In genomic region chr11:44066732-44067131, GRCh38 we compare ENCODE assay signal across 8 cellular contexts.
DNase-seq lines count a peak whose midpoint lies in the region; ATAC-seq, FAIRE-seq and TF ChIP-seq lines count a peak whose summit lies in the region.

No MANE protein-coding gene starts in this region.

- H3K9me3 ChIP-seq in iPS-15b (ENCODE audit: control insufficient read depth, insufficient read depth, low read length), result no peaks in the 10 kb centered on the region

- H3K4me1 ChIP-seq in iPS-15b (ENCODE audit: control insufficient read depth, insufficient read depth, low read length), result peaks cover 4% of the 10 kb centered on the region

- H3K27me3 ChIP-seq in iPS-15b (ENCODE audit: control insufficient read depth, insufficient read depth, low read length), result peaks cover 17% of the 10 kb centered on the region

- peak; percentile 65 for DNase-seq in DMS53 (lab: John Stamatoyannopoulos, UW)
- DNase-seq in LoVo (ENCODE audit: low spot score), result peak; percentile 86
- peak; percentile 10 for DNase-seq in amniotic stem cell (lab: John Stamatoyannopoulos, UW)
- peak; percentile 15 for DNase-seq in smooth muscle cell of the brain vasculature (ENCODE audit: low read depth, low spot score)
- no peak for DNase-seq in D721Med (ENCODE audit: insufficient read length, low spot score)

- no peak for FAIRE-seq in D721Med (lab: Jason Lieb, UNC)

- H3K4me3 ChIP-seq in iPS-15b (ENCODE audit: low read depth, low read length), result peak overlapping the region; percentile 83

- TF ChIP-seq CTCF in D721Med (IDR thresholded peaks at IDR 0.05; ENCODE audit: insufficient read depth, missing control alignments), result no peak

- ATAC-seq in HG03378 (IDR thresholded peaks at IDR 0.05; ENCODE audit: unreplicated experiment), result no peak
- ATAC-seq in GM21723 (IDR thresholded peaks at IDR 0.05; ENCODE audit: unreplicated experiment), result no peak

- no peaks in the 10 kb centered on the region for H3K36me3 ChIP-seq in iPS-15b (ENCODE audit: control insufficient read depth, insufficient read depth, low read length)

- H3K9ac ChIP-seq in iPS-15b (ENCODE audit: low read depth, low read length), result peak overlapping the region; percentile 66
